8 cellular contexts compared by ENCODE assay signal in genomic region chr6:106974999-106975698, GRCh38. TPM values are rescaled to one million over a fixed set of nuclear protein-coding genes. Genes with fewer than 3 reads are reported as not detected.
DNase-seq lines count a peak whose midpoint lies in the region; ATAC-seq and TF ChIP-seq lines count a peak whose summit lies in the region.

No MANE protein-coding gene starts in this region.

- peaks cover 10 to 15% of the 10 kb centered on the region in 2 donors for H3K4me1 ChIP-seq in ascending aorta

- no peak overlapping the region for H3K27ac Mint-ChIP-seq in activated CD4-positive, alpha-beta T cell treated with anti-CD3 and anti-CD28 coated beads, Interleukin-2, amount 10 ng/mL, durations not matched to agents 7 days and 5 days

- DNase-seq in activated CD4-positive, alpha-beta T cell treated with anti-CD3 and anti-CD28 coated beads, Interleukin-2, amount 10 ng/mL, durations not matched to agents 7 days and 5 days = no peak
- no peak for DNase-seq in activated CD4-positive, alpha-beta T cell treated with anti-CD3 and anti-CD28 coated beads for 4 hours
- DNase-seq in NCI-H345 treated with DMSO at 0.1 percent for 48 hours (lab: John Stamatoyannopoulos, UW; ENCODE audit: unreplicated experiment) = peak; percentile 65
- no peak for DNase-seq in ascending aorta (ENCODE audit: low spot score in 2 of 2)
- peak; percentile 18 for DNase-seq in iris pigment epithelial cell (ENCODE audit: low read depth)
- peak; percentile 9 for DNase-seq in stimulated activated CD4-positive, alpha-beta T cell treated with anti-CD3 and anti-CD28 coated beads, Interleukin-4, amount 100 ng/mL, for 1 hour
- DNase-seq in cortex of kidney (lab: John Stamatoyannopoulos, UW) = no peak

- H3K4me1 Mint-ChIP-seq in activated CD4-positive, alpha-beta T cell treated with anti-CD3 and anti-CD28 coated beads, Interleukin-2, amount 10 ng/mL, durations not matched to agents 7 days and 5 days = peaks cover 6% of the 10 kb centered on the region

- peak overlapping the region; percentile 16 for H3K4me3 Mint-ChIP-seq in activated CD4-positive, alpha-beta T cell treated with anti-CD3 and anti-CD28 coated beads, Interleukin-2, amount 10 ng/mL, durations not matched to agents 7 days and 5 days

- intact Hi-C loops in ascending aorta (cut with DNase I) = loop anchor here (5.0 to 10.0 kb wide), 2 partner anchors 530 to 638 kb away; no protein-coding TSS in a partner anchor

- peaks cover 61% of the 10 kb centered on the region for H3K27me3 Mint-ChIP-seq in activated CD4-positive, alpha-beta T cell treated with anti-CD3 and anti-CD28 coated beads, Interleukin-2, amount 10 ng/mL, durations not matched to agents 7 days and 5 days

- H3K36me3 Mint-ChIP-seq in activated CD4-positive, alpha-beta T cell treated with anti-CD3 and anti-CD28 coated beads, Interleukin-2, amount 10 ng/mL, durations not matched to agents 7 days and 5 days (ENCODE audit: low read depth) = no peaks in the 10 kb centered on the region

- no peaks in the 10 kb centered on the region for H3K36me3 ChIP-seq in ascending aorta

- TF ChIP-seq CTCF in ascending aorta (IDR thresholded peaks at IDR 0.05) = no peak

- H3K27me3 ChIP-seq in ascending aorta = peaks cover 5% of the 10 kb centered on the region

- no peaks in the 10 kb centered on the region for H3K9me3 Mint-ChIP-seq in activated CD4-positive, alpha-beta T cell treated with anti-CD3 and anti-CD28 coated beads, Interleukin-2, amount 10 ng/mL, durations not matched to agents 7 days and 5 days

- peak overlapping the region; percentile 62 to 68 for H3K4me3 ChIP-seq in ascending aorta

- CTCF ChIA-PET in activated CD4-positive, alpha-beta T cell treated with anti-CD3 and anti-CD28 coated beads, Interleukin-2, amount 10 ng/mL, durations not matched to agents 7 days and 5 days (lab: Charles Lee) = no interaction called here

- peak; percentile 58 for ATAC-seq in HG02852 (IDR thresholded peaks at IDR 0.05; ENCODE audit: unreplicated experiment)

- H3K27ac ChIP-seq in ascending aorta = no peak overlapping the region

- POLR2A ChIA-PET in activated CD4-positive, alpha-beta T cell treated with anti-CD3 and anti-CD28 coated beads, Interleukin-2, amount 10 ng/mL, durations not matched to agents 7 days and 5 days (lab: Charles Lee) = no interaction called here

- H3K9me3 ChIP-seq in ascending aorta = no peaks in the 10 kb centered on the region

RNA-seq across cellular contexts. Expression of gene CD24, which starts 0.6 kb away (rescaled TPM):
- under 1 TPM; 0.22 to 0.31 TPM for total RNA-seq in activated CD4-positive, alpha-beta T cell treated with anti-CD3 and anti-CD28 coated beads, Interleukin-2, amount 10 ng/mL, durations not matched to agents 7 days and 5 days
- total RNA-seq in ascending aorta = not detected

RNA-seq across cellular contexts. Expression of gene MTRES1, which starts 52.9 kb away (rescaled TPM):
- 10 to 100 TPM; 16.6 to 17.8 TPM for total RNA-seq in activated CD4-positive, alpha-beta T cell treated with anti-CD3 and anti-CD28 coated beads, Interleukin-2, amount 10 ng/mL, durations not matched to agents 7 days and 5 days
- total RNA-seq in ascending aorta = not detected

Comparison
In these comparisons a context has a peak if more than half of its experiments do, and no peak if none do; other contexts are left out.
1. DNase-seq: peak in NCI-H345 treated with DMSO at 0.1 percent for 48 hours (single experiment), iris pigment epithelial cell (single experiment) and stimulated activated CD4-positive, alpha-beta T cell treated with anti-CD3 and anti-CD28 coated beads, Interleukin-4, amount 100 ng/mL, for 1 hour (single experiment); none in activated CD4-positive, alpha-beta T cell treated with anti-CD3 and anti-CD28 coated beads, Interleukin-2, amount 10 ng/mL, durations not matched to agents 7 days and 5 days (single experiment), activated CD4-positive, alpha-beta T cell treated with anti-CD3 and anti-CD28 coated beads for 4 hours (0 of 2), ascending aorta (0 of 2) and cortex of kidney (single experiment).
2. RNA of gene MTRES1, which starts 52.9 kb away (total RNA-seq): 16.6 to 17.8 TPM in activated CD4-positive, alpha-beta T cell treated with anti-CD3 and anti-CD28 coated beads, Interleukin-2, amount 10 ng/mL, durations not matched to agents 7 days and 5 days; not detected in ascending aorta (single experiment); every median in the first group is over 10 times any median in the second.